1 cellular context compared by ENCODE assay signal in the genomic region with DNA sequence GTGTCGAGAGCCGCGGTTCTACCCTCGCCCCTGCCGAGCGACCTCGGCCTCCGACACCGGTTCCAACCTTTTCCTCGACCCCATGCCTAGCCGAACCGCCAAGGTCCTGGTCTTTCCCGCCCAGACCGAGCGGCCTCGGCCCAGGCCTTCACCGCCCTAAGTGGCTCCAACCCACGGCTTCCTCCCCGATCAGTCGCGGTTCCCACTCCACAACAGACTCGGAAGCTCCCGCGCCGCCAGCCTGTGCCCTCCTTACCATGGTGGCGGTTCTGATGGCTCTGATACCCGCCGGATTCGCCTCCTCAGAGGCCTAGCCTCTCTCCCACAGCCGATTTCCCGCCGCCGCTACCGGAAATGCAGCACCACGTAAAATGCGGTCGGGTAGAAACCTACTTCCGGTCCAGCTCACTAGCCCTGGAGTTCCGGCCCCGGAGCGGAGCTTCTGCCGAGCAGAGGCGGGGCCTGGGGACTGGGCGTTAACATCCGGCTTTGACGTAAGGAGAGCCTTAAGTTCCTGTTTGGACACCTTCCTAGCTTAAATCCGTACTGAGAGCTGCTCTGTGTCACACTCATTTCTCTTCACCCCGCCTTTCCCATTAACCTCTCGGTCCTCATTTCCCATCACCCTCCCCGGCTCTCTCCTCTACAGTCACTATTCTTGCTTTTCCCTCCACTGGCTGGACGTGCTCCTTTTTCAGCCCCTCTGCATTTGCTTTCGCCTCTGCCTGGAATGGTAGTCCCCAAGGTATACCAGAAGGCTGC.
TF ChIP-seq lines count a peak whose summit lies in the region.

SNRPB (minus strand) TSS at position 358 of the 762 bp plus-strand sequence; CDS start at position 259, 99 bp downstream.

TF ChIP-seq in K562, 482 proteins besides CTCF, POLR2A, EP300 and RAD21 (continued from another document and continues in another):
- TF ChIP-seq, protein P1, sequence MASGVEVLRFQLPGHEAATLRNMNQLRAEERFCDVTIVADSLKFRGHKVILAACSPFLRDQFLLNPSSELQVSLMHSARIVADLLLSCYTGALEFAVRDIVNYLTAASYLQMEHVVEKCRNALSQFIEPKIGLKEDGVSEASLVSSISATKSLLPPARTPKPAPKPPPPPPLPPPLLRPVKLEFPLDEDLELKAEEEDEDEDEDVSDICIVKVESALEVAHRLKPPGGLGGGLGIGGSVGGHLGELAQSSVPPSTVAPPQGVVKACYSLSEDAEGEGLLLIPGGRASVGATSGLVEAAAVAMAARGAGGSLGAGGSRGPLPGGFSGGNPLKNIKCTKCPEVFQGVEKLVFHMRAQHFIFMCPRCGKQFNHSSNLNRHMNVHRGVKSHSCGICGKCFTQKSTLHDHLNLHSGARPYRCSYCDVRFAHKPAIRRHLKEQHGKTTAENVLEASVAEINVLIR (CRISPR knock-in tag; IDR thresholded peaks at IDR 0.05): no peak
- TF ChIP-seq IRF9 (tag; IDR thresholded peaks at IDR 0.05): no peak
- TF ChIP-seq ZNF324 (CRISPR knock-in tag; IDR thresholded peaks at IDR 0.05): no peak
- TF ChIP-seq SMAD3 (CRISPR knock-in tag; conservative IDR thresholded peaks at IDR 0.05): no peak; the same call in 1 of the 2 replicates
- TF ChIP-seq HINFP (tag; conservative IDR thresholded peaks at IDR 0.05; ENCODE audit: low read depth): no peak
- no peak; the same call in 1 of the 2 replicates for TF ChIP-seq ZNF764 (CRISPR knock-in tag; IDR thresholded peaks at IDR 0.05; ENCODE audit: low read depth)
- no peak for TF ChIP-seq MCM7 (IDR thresholded peaks at IDR 0.05)
- no peak for TF ChIP-seq ZFP36 (IDR thresholded peaks at IDR 0.05; ENCODE audit: low read depth, low read length, partially characterized antibody)
- TF ChIP-seq KAT2B (IDR thresholded peaks at IDR 0.05; ENCODE audit: low read depth, low read length): peak; percentile 95
- TF ChIP-seq, protein P2, sequence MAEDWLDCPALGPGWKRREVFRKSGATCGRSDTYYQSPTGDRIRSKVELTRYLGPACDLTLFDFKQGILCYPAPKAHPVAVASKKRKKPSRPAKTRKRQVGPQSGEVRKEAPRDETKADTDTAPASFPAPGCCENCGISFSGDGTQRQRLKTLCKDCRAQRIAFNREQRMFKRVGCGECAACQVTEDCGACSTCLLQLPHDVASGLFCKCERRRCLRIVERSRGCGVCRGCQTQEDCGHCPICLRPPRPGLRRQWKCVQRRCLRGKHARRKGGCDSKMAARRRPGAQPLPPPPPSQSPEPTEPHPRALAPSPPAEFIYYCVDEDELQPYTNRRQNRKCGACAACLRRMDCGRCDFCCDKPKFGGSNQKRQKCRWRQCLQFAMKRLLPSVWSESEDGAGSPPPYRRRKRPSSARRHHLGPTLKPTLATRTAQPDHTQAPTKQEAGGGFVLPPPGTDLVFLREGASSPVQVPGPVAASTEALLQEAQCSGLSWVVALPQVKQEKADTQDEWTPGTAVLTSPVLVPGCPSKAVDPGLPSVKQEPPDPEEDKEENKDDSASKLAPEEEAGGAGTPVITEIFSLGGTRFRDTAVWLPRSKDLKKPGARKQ (CRISPR knock-in tag; IDR thresholded peaks at IDR 0.05): no peak
- TF ChIP-seq, protein P3, sequence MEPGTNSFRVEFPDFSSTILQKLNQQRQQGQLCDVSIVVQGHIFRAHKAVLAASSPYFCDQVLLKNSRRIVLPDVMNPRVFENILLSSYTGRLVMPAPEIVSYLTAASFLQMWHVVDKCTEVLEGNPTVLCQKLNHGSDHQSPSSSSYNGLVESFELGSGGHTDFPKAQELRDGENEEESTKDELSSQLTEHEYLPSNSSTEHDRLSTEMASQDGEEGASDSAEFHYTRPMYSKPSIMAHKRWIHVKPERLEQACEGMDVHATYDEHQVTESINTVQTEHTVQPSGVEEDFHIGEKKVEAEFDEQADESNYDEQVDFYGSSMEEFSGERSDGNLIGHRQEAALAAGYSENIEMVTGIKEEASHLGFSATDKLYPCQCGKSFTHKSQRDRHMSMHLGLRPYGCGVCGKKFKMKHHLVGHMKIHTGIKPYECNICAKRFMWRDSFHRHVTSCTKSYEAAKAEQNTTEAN (CRISPR knock-in tag; IDR thresholded peaks at IDR 0.05): no peak; the same call in 1 of the 2 replicates
- TF ChIP-seq ZNF445 (CRISPR knock-in tag; IDR thresholded peaks at IDR 0.05; ENCODE audit: low read depth): no peak
- TF ChIP-seq SNIP1 (IDR thresholded peaks at IDR 0.05; ENCODE audit: low read depth): no peak
- TF ChIP-seq SMARCE1 (IDR thresholded peaks at IDR 0.05): no peak
- no peak; the same call in 1 of the 2 replicates for TF ChIP-seq ZBTB1 (CRISPR knock-in tag; IDR thresholded peaks at IDR 0.05; ENCODE audit: borderline replicate concordance, low read depth)
- TF ChIP-seq NKRF (IDR thresholded peaks at IDR 0.05; ENCODE audit: borderline replicate concordance): no peak
- no peak for TF ChIP-seq HMBOX1 (IDR thresholded peaks at IDR 0.05)
- no peak; the same call in 1 of the 2 replicates for TF ChIP-seq ZBTB7A (IDR thresholded peaks at IDR 0.05; ENCODE audit: borderline replicate concordance, control insufficient read depth, low read depth, low read length)
- TF ChIP-seq CTBP1 (IDR thresholded peaks at IDR 0.05; ENCODE audit: borderline replicate concordance): peak; percentile 51; the same call in 1 of the 2 replicates
- TF ChIP-seq EHMT2 (IDR thresholded peaks at IDR 0.05): peak; percentile 87
- no peak for TF ChIP-seq FOSL1 (tag; conservative IDR thresholded peaks at IDR 0.05)
- peak; percentile 73 for TF ChIP-seq ZBTB17 (CRISPR knock-in tag; IDR thresholded peaks at IDR 0.05)
- peak; percentile 99 for TF ChIP-seq RBFOX2 (IDR thresholded peaks at IDR 0.05; ENCODE audit: low read depth, low read length)
- TF ChIP-seq BRCA1 (IDR thresholded peaks at IDR 0.05): no peak
- TF ChIP-seq BRCA1 (CRISPR knock-in tag; IDR thresholded peaks at IDR 0.05): no peak
- TF ChIP-seq ZFX (CRISPR knock-in tag; IDR thresholded peaks at IDR 0.05): peak; percentile 100
- TF ChIP-seq ZNF23 (CRISPR knock-in tag; IDR thresholded peaks at IDR 0.05): no peak
- no peak for TF ChIP-seq SMARCA5 (IDR thresholded peaks at IDR 0.05)
- no peak for TF ChIP-seq BCL6 (CRISPR knock-in tag; IDR thresholded peaks at IDR 0.05)
- TF ChIP-seq FOXP1 (CRISPR knock-in tag; IDR thresholded peaks at IDR 0.05): 0 out of 2 replicates have a peak, but pooled peaks have one; percentile 26
- TF ChIP-seq STAG1 (CRISPR knock-in tag; IDR thresholded peaks at IDR 0.05; ENCODE audit: borderline replicate concordance): no peak
- peak; percentile 98 for TF ChIP-seq EP400 (IDR thresholded peaks at IDR 0.05)
- TF ChIP-seq ZNF3 (CRISPR knock-in tag; IDR thresholded peaks at IDR 0.05): no peak
- TF ChIP-seq SMAD4 (CRISPR knock-in tag; conservative IDR thresholded peaks at IDR 0.05): no peak
- TF ChIP-seq TAF7 (tag; IDR thresholded peaks at IDR 0.05): peak; percentile 98
- TF ChIP-seq, protein P4, sequence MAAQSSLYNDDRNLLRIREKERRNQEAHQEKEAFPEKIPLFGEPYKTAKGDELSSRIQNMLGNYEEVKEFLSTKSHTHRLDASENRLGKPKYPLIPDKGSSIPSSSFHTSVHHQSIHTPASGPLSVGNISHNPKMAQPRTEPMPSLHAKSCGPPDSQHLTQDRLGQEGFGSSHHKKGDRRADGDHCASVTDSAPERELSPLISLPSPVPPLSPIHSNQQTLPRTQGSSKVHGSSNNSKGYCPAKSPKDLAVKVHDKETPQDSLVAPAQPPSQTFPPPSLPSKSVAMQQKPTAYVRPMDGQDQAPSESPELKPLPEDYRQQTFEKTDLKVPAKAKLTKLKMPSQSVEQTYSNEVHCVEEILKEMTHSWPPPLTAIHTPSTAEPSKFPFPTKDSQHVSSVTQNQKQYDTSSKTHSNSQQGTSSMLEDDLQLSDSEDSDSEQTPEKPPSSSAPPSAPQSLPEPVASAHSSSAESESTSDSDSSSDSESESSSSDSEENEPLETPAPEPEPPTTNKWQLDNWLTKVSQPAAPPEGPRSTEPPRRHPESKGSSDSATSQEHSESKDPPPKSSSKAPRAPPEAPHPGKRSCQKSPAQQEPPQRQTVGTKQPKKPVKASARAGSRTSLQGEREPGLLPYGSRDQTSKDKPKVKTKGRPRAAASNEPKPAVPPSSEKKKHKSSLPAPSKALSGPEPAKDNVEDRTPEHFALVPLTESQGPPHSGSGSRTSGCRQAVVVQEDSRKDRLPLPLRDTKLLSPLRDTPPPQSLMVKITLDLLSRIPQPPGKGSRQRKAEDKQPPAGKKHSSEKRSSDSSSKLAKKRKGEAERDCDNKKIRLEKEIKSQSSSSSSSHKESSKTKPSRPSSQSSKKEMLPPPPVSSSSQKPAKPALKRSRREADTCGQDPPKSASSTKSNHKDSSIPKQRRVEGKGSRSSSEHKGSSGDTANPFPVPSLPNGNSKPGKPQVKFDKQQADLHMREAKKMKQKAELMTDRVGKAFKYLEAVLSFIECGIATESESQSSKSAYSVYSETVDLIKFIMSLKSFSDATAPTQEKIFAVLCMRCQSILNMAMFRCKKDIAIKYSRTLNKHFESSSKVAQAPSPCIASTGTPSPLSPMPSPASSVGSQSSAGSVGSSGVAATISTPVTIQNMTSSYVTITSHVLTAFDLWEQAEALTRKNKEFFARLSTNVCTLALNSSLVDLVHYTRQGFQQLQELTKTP (IDR thresholded peaks at IDR 0.05; ENCODE audit: low read depth in 1 of 2, partially characterized antibody in 2 of 2): peak in 1 of 2 experiments; percentile 86
- TF ChIP-seq MYBL2 (IDR thresholded peaks at IDR 0.05; ENCODE audit: low read depth): 0 out of 2 replicates have a peak, but pooled peaks have one; percentile 12
- no peak for TF ChIP-seq MYBL2 (CRISPR knock-in tag; IDR thresholded peaks at IDR 0.05; ENCODE audit: borderline replicate concordance)
- TF ChIP-seq KLF1 (tag; IDR thresholded peaks at IDR 0.05): peak; percentile 95
- TF ChIP-seq TCF3 (CRISPR knock-in tag; IDR thresholded peaks at IDR 0.05): peak; percentile 39
- TF ChIP-seq ZNF347 (CRISPR knock-in tag; IDR thresholded peaks at IDR 0.05; ENCODE audit: low read depth): no peak
- no peak for TF ChIP-seq CREB5 (CRISPR knock-in tag; IDR thresholded peaks at IDR 0.05)
- no peak for TF ChIP-seq HSF4 (CRISPR knock-in tag; IDR thresholded peaks at IDR 0.05; ENCODE audit: borderline replicate concordance)
- TF ChIP-seq TBP (optimal IDR thresholded peaks at IDR 0.05; ENCODE audit: low read depth, low read length): peak; percentile 96
- TF ChIP-seq ZFP91 (CRISPR knock-in tag; IDR thresholded peaks at IDR 0.05): peak; percentile 59; the same call in 1 of the 2 replicates
- no peak for TF ChIP-seq ZNF354B (CRISPR knock-in tag; IDR thresholded peaks at IDR 0.05)
